10 cellular contexts compared by ENCODE assay signal in genomic region chr4:67756991-67757390, GRCh38. TPM values are rescaled to one million over a fixed set of nuclear protein-coding genes. Genes with fewer than 3 reads are reported as not detected.
"Had no signal": no experiment of that assay in that cellular context is flagged by ENCODE, and none has a peak within 500 bp of the region (broad histone marks: within the 10 kb centered on the region; RNA-seq: fewer than 3 reads in every experiment).

No MANE protein-coding gene starts in this region.

RNA-seq across cellular contexts. Expression of gene GNRHR, which starts 2.8 kb away (rescaled TPM):
- total RNA-seq: LHCN-M2; MCF 10A; OCI-LY7; PC-9; Right ventricle myocardium inferior; RPMI7951; SJCRH30; SK-MEL-5; T-cell; T-helper 1 cell treated with Interleukin-12 subunit alpha and Interleukin-12 subunit beta and Interleukin-4 antibody, amounts not matched to agents 30 ng/mL and 1 ng/mL, for 36 hours had no signal
